In the genomic region with DNA sequence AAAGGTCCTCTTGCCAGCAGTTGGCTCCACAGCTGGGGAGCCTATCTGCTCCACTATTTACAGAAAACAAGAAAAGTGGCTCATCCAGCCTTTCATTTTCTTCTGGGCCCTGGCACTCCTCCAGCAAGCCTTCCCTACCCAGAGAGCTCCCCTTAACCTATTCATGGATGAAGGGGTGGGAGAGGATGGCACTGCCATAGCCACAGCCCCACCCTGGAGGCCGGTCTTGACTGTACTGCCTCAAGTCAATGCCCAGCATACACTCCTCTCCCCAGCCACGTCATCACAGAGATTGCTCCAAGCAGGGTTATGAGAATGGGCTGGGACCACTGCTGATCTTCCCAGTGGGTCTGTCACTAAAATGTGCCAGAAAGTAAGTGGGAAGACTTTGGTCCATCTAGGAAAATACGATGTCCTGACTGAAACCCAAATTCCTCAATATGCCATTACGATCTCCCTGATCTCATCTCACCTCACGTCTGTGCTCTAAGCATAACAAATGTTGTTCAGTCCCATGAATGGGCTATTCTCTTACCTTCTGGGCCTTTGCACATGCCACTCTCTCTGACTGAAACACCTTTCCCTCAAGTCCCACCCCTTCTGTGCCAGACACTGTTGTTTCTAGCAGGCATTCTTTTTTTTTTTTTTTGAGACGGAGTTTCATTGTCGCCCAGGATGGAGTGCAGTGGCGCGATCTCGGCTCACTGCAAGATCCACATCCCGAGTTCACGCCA, we compare ENCODE assay signal across 1 cellular context.
TF ChIP-seq lines count a peak whose summit lies in the region.

No MANE protein-coding gene starts in this region.

TF ChIP-seq in Ishikawa, 13 proteins besides CTCF, POLR2A, EP300 and RAD21 (continued from another document):
- TF ChIP-seq REST (IDR thresholded peaks at IDR 0.05; ENCODE audit: low read depth) (no peak), FOXM1 (IDR thresholded peaks at IDR 0.05; ENCODE audit: borderline replicate concordance, low read depth) (no peak), ZBTB7A (IDR thresholded peaks at IDR 0.05; ENCODE audit: low read depth) (no peak), YY1 (IDR thresholded peaks at IDR 0.05; ENCODE audit: low read depth) (no peak), CEBPB (IDR thresholded peaks at IDR 0.05) (no peak)
- TF ChIP-seq, protein P1, sequence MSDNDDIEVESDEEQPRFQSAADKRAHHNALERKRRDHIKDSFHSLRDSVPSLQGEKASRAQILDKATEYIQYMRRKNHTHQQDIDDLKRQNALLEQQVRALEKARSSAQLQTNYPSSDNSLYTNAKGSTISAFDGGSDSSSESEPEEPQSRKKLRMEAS (IDR thresholded peaks at IDR 0.05): no peak
